9 cellular contexts compared by ENCODE assay signal in genomic region chr10:34537629-34538231, GRCh38.
A peak's percentile ranks its signal among the peaks of the same experiment; 100 is the strongest.
DNase-seq lines count a peak whose midpoint lies in the region; ATAC-seq and TF ChIP-seq lines count a peak whose summit lies in the region.
"Had no signal": no experiment of that assay in that cellular context is flagged by ENCODE, and none has a peak within 500 bp of the region (broad histone marks: within the 10 kb centered on the region; RNA-seq: fewer than 3 reads in every experiment).

No MANE protein-coding gene starts in this region.

- peaks cover 4% of the 10 kb centered on the region for H3K4me1 Mint-ChIP-seq in stimulated activated memory B cell treated with anti-CD40 and anti-IgM and Interleukin-4, amounts not matched to agents 10 μg/mL and 1 μg/mL and 100 μg/mL, for 72 hours

- ATAC-seq in GM18505 (IDR thresholded peaks at IDR 0.05; ENCODE audit: unreplicated experiment) (peak; percentile 70), GM21515 (IDR thresholded peaks at IDR 0.05; ENCODE audit: unreplicated experiment) (peak; percentile 78), HG03196 (IDR thresholded peaks at IDR 0.05; ENCODE audit: unreplicated experiment) (peak; percentile 77), left lobe of liver (peak; percentile 7)
- ATAC-seq in stimulated activated memory B cell treated with anti-CD40 and anti-IgM and Interleukin-4, amounts not matched to agents 10 μg/mL and 1 μg/mL and 100 μg/mL, for 72 hours, result no peak

- no peak overlapping the region for H3K27ac Mint-ChIP-seq in stimulated activated memory B cell treated with anti-CD40 and anti-IgM and Interleukin-4, amounts not matched to agents 10 μg/mL and 1 μg/mL and 100 μg/mL, for 72 hours
- H3K27ac Mint-ChIP-seq: activated naive CD4-positive, alpha-beta T cell treated with anti-CD3 and anti-CD28 coated beads for 36 hours had no signal

- peaks cover 3% of the 10 kb centered on the region for H3K9me3 Mint-ChIP-seq in stimulated activated memory B cell treated with anti-CD40 and anti-IgM and Interleukin-4, amounts not matched to agents 10 μg/mL and 1 μg/mL and 100 μg/mL, for 72 hours
- H3K9me3 Mint-ChIP-seq: activated naive CD4-positive, alpha-beta T cell treated with anti-CD3 and anti-CD28 coated beads for 36 hours had no signal

- DNase-seq in left lobe of liver (ENCODE audit: low spot score) (no peak), NCI-H82 (lab: John Stamatoyannopoulos, UW) (no peak), hippocampal formation (lab: John Stamatoyannopoulos, UW) (no peak), anterior cingulate cortex (lab: John Stamatoyannopoulos, UW) (no peak)
- DNase-seq: activated naive CD4-positive, alpha-beta T cell treated with anti-CD3 and anti-CD28 coated beads for 36 hours had no signal

- no peaks in the 10 kb centered on the region for H3K27me3 Mint-ChIP-seq in stimulated activated memory B cell treated with anti-CD40 and anti-IgM and Interleukin-4, amounts not matched to agents 10 μg/mL and 1 μg/mL and 100 μg/mL, for 72 hours

- H3K36me3 Mint-ChIP-seq in stimulated activated memory B cell treated with anti-CD40 and anti-IgM and Interleukin-4, amounts not matched to agents 10 μg/mL and 1 μg/mL and 100 μg/mL, for 72 hours, result no peaks in the 10 kb centered on the region

- no peak overlapping the region for H3K4me3 Mint-ChIP-seq in stimulated activated memory B cell treated with anti-CD40 and anti-IgM and Interleukin-4, amounts not matched to agents 10 μg/mL and 1 μg/mL and 100 μg/mL, for 72 hours
- H3K4me3 Mint-ChIP-seq: activated naive CD4-positive, alpha-beta T cell treated with anti-CD3 and anti-CD28 coated beads for 36 hours had no signal

- no peak for TF ChIP-seq POLR2A in GM18505 (IDR thresholded peaks at IDR 0.05; ENCODE audit: borderline replicate concordance, extremely low read depth, insufficient read depth, insufficient read length)
